In the genomic region with DNA sequence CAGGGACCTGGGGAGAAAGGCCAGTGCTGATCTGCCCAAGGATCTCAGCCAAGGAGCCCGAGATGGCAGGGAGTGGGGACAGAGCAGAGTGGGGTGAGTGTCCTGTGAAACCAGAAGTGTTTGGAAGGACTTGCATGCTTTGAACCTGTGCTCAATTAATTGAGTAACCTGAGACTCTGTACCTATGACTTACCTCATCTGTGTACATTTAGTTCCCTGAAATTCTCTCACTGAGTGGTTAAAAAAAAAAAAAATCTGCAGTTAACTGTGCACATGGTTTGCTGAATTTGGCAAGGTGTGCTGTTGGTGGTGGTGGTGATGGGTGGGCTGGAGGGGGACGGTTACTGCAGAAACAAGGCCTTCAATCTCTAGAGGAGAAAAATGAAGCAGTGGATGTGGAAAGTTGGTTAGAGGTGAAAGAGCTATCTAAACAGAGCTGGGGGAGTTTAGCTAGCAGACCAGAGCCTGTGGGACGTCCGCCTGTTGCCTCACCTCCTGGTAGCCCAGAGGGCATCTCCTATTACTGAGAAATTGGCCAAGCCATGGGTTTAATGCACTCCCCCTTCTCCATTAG, we compare ENCODE assay signal across 1 cellular context.
A peak's percentile ranks its signal among the peaks of the same experiment; 100 is the strongest.
TF ChIP-seq lines count a peak whose summit lies in the region.

No MANE protein-coding gene starts in this region.

TF ChIP-seq in HepG2, 621 proteins besides CTCF, POLR2A, EP300 and RAD21 (continued from another document):
- TF ChIP-seq, protein P1, sequence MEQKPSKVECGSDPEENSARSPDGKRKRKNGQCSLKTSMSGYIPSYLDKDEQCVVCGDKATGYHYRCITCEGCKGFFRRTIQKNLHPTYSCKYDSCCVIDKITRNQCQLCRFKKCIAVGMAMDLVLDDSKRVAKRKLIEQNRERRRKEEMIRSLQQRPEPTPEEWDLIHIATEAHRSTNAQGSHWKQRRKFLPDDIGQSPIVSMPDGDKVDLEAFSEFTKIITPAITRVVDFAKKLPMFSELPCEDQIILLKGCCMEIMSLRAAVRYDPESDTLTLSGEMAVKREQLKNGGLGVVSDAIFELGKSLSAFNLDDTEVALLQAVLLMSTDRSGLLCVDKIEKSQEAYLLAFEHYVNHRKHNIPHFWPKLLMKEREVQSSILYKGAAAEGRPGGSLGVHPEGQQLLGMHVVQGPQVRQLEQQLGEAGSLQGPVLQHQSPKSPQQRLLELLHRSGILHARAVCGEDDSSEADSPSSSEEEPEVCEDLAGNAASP (CRISPR knock-in tag; IDR thresholded peaks at IDR 0.05; ENCODE audit: borderline replicate concordance): 0 out of 2 replicates have a peak, but pooled peaks have one; percentile 7
- TF ChIP-seq SOX5 (CRISPR knock-in tag; IDR thresholded peaks at IDR 0.05; ENCODE audit: borderline replicate concordance): peak; percentile 67
- TF ChIP-seq JARID2 (CRISPR knock-in tag; IDR thresholded peaks at IDR 0.05; ENCODE audit: insufficient replicate concordance): no peak
- no peak for TF ChIP-seq MIER3 (CRISPR knock-in tag; IDR thresholded peaks at IDR 0.05; ENCODE audit: borderline replicate concordance)
- TF ChIP-seq ZKSCAN1 (IDR thresholded peaks at IDR 0.05; ENCODE audit: low read length): no peak
- TF ChIP-seq, protein P2, sequence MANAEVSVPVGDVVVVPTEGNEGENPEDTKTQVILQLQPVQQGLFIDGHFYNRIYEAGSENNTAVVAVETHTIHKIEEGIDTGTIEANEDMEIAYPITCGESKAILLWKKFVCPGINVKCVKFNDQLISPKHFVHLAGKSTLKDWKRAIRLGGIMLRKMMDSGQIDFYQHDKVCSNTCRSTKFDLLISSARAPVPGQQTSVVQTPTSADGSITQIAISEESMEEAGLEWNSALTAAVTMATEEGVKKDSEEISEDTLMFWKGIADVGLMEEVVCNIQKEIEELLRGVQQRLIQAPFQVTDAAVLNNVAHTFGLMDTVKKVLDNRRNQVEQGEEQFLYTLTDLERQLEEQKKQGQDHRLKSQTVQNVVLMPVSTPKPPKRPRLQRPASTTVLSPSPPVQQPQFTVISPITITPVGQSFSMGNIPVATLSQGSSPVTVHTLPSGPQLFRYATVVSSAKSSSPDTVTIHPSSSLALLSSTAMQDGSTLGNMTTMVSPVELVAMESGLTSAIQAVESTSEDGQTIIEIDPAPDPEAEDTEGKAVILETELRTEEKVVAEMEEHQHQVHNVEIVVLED (CRISPR knock-in tag; IDR thresholded peaks at IDR 0.05; ENCODE audit: borderline replicate concordance): no peak
- TF ChIP-seq FOXA1 (IDR thresholded peaks at IDR 0.05): 0 out of 2 replicates have a peak, but pooled peaks have one; percentile 10
- 0 out of 2 replicates have a peak, but pooled peaks have one; percentile 46 for TF ChIP-seq FOXA1 (CRISPR knock-in tag; IDR thresholded peaks at IDR 0.05)
- TF ChIP-seq ZNF709 (CRISPR knock-in tag; IDR thresholded peaks at IDR 0.05): no peak
